ENCODE assay signal across 9 cellular contexts in the genomic region with DNA sequence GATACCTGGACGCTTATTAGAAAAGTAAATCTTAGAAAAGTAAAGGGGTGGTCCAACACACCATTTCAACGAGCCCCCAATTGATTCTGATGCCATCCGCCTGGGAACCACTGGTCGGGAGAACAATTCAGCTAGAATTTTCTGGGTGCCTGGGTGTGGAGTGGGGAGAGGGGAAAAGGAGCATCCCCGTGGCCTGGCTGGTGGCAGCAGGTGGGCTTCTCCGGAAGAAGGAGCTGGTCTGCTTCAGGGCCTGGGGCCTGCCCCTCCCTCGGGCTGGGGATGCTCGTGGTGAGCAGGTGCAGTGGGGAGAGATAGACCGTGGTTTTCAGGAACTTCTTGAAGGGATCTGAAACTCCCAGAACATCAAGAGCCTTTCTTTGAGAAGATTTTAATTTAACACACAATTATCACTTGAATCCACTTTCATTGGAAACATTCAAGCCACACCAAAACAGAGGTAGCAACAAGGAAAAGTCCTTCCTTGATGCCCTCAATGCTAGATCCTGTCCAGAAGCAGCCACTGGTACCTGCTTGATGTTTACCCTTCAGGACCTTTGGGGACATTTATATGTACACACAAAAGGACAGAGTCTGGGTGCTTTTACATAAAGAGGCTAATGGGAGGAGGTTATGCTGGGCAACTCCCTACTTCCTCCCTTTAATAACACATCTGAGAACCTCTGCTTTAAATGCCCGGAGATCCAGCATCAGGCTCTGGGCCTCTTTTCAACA. TPM values are rescaled to one million over a fixed set of nuclear protein-coding genes. Genes with fewer than 3 reads are reported as not detected.
DNase-seq lines count a peak whose midpoint lies in the region; ATAC-seq and TF ChIP-seq lines count a peak whose summit lies in the region.
"Had no signal": no experiment of that assay in that cellular context is flagged by ENCODE, and none has a peak within 500 bp of the region (broad histone marks: within the 10 kb centered on the region; RNA-seq: fewer than 3 reads in every experiment).

No MANE protein-coding gene starts in this region.

- no peak for DNase-seq in Caco-2
- peak; percentile 69 for DNase-seq in RPMI8226
- DNase-seq in natural killer cell treated with Interleukin-12 subunit alpha and Interleukin-12 subunit beta and Interleukin-15 and Interleukin-18, amount 100 ng/mL, for 72 hours (ENCODE audit: low spot score), result no peak
- no peak for DNase-seq in DMS53 treated with DMSO at 0.1 percent for 48 hours (lab: John Stamatoyannopoulos, UW; ENCODE audit: unreplicated experiment)
- no peak for DNase-seq in HAP-1 (ENCODE audit: low spot score in 2 of 2)
- DNase-seq in COR-L47 (lab: John Stamatoyannopoulos, UW), result no peak
- DNase-seq: NCI-H1930 had no signal

- peak overlapping the region; percentile 88 for H3K27ac Mint-ChIP-seq in Caco-2 (ENCODE audit: unreplicated experiment)
- H3K27ac Mint-ChIP-seq in natural killer cell treated with Interleukin-12 subunit alpha and Interleukin-12 subunit beta and Interleukin-15 and Interleukin-18, amount 100 ng/mL, for 72 hours, result peak overlapping the region; percentile 65 to 81

- H3K27me3 ChIP-seq in Caco-2 (replicated peaks; ENCODE audit: control insufficient read depth, insufficient read depth, low read length) (no peaks in the 10 kb centered on the region), HAP-1 (ENCODE audit: low read depth) (no peaks in the 10 kb centered on the region)

- H3K4me1 Mint-ChIP-seq in Caco-2 (ENCODE audit: low read depth, unreplicated experiment), result peaks cover 48% of the 10 kb centered on the region
- peaks cover 63 to 64% of the 10 kb centered on the region in 2 donors for H3K4me1 Mint-ChIP-seq in natural killer cell treated with Interleukin-12 subunit alpha and Interleukin-12 subunit beta and Interleukin-15 and Interleukin-18, amount 100 ng/mL, for 72 hours (ENCODE audit: low read depth in 2 of 2)

- H3K4me1 ChIP-seq in Caco-2 (peaks cover 36% of the 10 kb centered on the region), HAP-1 (0 out of 2 replicates have a peak, but pooled peaks cover under 1% of the 10 kb centered on the region)

- in situ Hi-C loops in HAP-1 (cut with MboI; ENCODE audit: low sequenced_read_pairs), result no loop called here

- H3K4me3 ChIP-seq in Caco-2 (ENCODE audit: low read depth, low read length), result no peak overlapping the region
- H3K4me3 ChIP-seq in HAP-1, result no peak overlapping the region

- no peaks in the 10 kb centered on the region for H3K36me3 ChIP-seq in Caco-2 (ENCODE audit: control insufficient read depth, insufficient read depth, low read length)
- no peaks in the 10 kb centered on the region for H3K36me3 ChIP-seq in HAP-1 (replicated peaks)

- ATAC-seq in GM19438 (IDR thresholded peaks at IDR 0.05; ENCODE audit: low read depth, unreplicated experiment) (peak; percentile 59), GM21526 (IDR thresholded peaks at IDR 0.05; ENCODE audit: low FRiP score, unreplicated experiment) (no peak)
- ATAC-seq in natural killer cell treated with Interleukin-12 subunit alpha and Interleukin-12 subunit beta and Interleukin-15 and Interleukin-18, amount 100 ng/mL, for 72 hours, result peak in 1 of 2 donors; percentile 47

- CTCF ChIA-PET in Caco-2 (lab: Charles Lee), result no interaction called here

- intact Hi-C loops in Caco-2 (cut with micrococcal nuclease; ENCODE audit: unreplicated experiment), result loop anchor here (2.0 to 5.0 kb wide), 5 partner anchors 61 to 146 kb away; no protein-coding TSS in a partner anchor

- no peak overlapping the region for H3K4me3 Mint-ChIP-seq in Caco-2 (ENCODE audit: unreplicated experiment)
- H3K4me3 Mint-ChIP-seq in natural killer cell treated with Interleukin-12 subunit alpha and Interleukin-12 subunit beta and Interleukin-15 and Interleukin-18, amount 100 ng/mL, for 72 hours, result peak overlapping the region; percentile 54

- POLR2A ChIA-PET in Caco-2 (lab: Charles Lee), result no interaction called here

- H3K9me3 ChIP-seq in Caco-2, result no peaks in the 10 kb centered on the region
- no peaks in the 10 kb centered on the region for H3K9me3 ChIP-seq in HAP-1

- no peaks in the 10 kb centered on the region for H3K27me3 Mint-ChIP-seq in Caco-2 (ENCODE audit: insufficient read depth, unreplicated experiment)
- H3K27me3 Mint-ChIP-seq in natural killer cell treated with Interleukin-12 subunit alpha and Interleukin-12 subunit beta and Interleukin-15 and Interleukin-18, amount 100 ng/mL, for 72 hours, result no peaks in the 10 kb centered on the region

- TF ChIP-seq CTCF in Caco-2 (IDR thresholded peaks at IDR 0.05; ENCODE audit: insufficient read depth in 1 of 2, low read depth in 1 of 2, low read length in 1 of 2, severe bottlenecking in 1 of 2, unreplicated experiment in 1 of 2), result no peak

- H3K9me3 Mint-ChIP-seq in Caco-2 (ENCODE audit: unreplicated experiment), result no peaks in the 10 kb centered on the region
- no peaks in the 10 kb centered on the region for H3K9me3 Mint-ChIP-seq in natural killer cell treated with Interleukin-12 subunit alpha and Interleukin-12 subunit beta and Interleukin-15 and Interleukin-18, amount 100 ng/mL, for 72 hours

- H3K36me3 Mint-ChIP-seq in Caco-2 (ENCODE audit: insufficient read depth, unreplicated experiment), result peaks cover 9% of the 10 kb centered on the region
- no peaks in the 10 kb centered on the region for H3K36me3 Mint-ChIP-seq in natural killer cell treated with Interleukin-12 subunit alpha and Interleukin-12 subunit beta and Interleukin-15 and Interleukin-18, amount 100 ng/mL, for 72 hours

- BruUV-seq in Caco-2 (replicated peaks; lab: Mats Ljungman, UMichigan), result no TSS peak

RNA-seq across cellular contexts. Expression of a gene that starts 39.7 kb away (rescaled TPM):
- total RNA-seq in Caco-2 (2022), result 15.0 and 18.4 TPM in 2 replicates
- total RNA-seq in natural killer cell treated with Interleukin-12 subunit alpha and Interleukin-12 subunit beta and Interleukin-15 and Interleukin-18, amount 100 ng/mL, for 72 hours, result 100 to 1,000 TPM; 159 to 311 TPM
